Comparison of ENCODE assay signal across 1 cellular context in the genomic region with DNA sequence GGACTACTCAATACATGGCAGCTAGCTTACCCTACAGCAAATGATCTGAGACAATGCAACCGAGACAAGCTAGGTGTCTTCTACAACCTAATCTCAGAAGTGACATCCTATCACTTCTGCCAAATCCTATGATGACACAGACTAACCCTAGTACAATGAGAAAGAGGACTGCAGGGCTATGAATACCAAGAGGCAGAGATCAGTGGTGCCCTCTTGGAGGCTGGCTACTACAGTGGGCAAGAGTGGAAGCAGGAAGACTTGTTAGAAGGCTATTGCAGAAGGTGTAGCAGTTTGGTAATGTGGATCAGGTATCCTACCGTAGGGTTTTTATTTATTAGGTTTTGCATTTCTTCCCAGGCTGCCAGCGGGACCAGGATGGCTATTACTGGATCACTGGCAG.
TF ChIP-seq lines count a peak whose summit lies in the region.

No MANE protein-coding gene starts in this region.

TF ChIP-seq in HCT116, 20 proteins besides CTCF, POLR2A, EP300 and RAD21 (continued from another document):
- TF ChIP-seq, protein P1, sequence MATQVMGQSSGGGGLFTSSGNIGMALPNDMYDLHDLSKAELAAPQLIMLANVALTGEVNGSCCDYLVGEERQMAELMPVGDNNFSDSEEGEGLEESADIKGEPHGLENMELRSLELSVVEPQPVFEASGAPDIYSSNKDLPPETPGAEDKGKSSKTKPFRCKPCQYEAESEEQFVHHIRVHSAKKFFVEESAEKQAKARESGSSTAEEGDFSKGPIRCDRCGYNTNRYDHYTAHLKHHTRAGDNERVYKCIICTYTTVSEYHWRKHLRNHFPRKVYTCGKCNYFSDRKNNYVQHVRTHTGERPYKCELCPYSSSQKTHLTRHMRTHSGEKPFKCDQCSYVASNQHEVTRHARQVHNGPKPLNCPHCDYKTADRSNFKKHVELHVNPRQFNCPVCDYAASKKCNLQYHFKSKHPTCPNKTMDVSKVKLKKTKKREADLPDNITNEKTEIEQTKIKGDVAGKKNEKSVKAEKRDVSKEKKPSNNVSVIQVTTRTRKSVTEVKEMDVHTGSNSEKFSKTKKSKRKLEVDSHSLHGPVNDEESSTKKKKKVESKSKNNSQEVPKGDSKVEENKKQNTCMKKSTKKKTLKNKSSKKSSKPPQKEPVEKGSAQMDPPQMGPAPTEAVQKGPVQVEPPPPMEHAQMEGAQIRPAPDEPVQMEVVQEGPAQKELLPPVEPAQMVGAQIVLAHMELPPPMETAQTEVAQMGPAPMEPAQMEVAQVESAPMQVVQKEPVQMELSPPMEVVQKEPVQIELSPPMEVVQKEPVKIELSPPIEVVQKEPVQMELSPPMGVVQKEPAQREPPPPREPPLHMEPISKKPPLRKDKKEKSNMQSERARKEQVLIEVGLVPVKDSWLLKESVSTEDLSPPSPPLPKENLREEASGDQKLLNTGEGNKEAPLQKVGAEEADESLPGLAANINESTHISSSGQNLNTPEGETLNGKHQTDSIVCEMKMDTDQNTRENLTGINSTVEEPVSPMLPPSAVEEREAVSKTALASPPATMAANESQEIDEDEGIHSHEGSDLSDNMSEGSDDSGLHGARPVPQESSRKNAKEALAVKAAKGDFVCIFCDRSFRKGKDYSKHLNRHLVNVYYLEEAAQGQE (IDR thresholded peaks at IDR 0.05; ENCODE audit: low read depth) = no peak
- no peak for TF ChIP-seq JUND (IDR thresholded peaks at IDR 0.05)
- no peak for TF ChIP-seq ZNF274 (IDR thresholded peaks at IDR 0.05; ENCODE audit: low read depth, low read length)
